Comparison of ENCODE assay signal across 2 cellular contexts in genomic region chr12:124434951-124435805, GRCh38.
TF ChIP-seq lines count a peak whose summit lies in the region.

No MANE protein-coding gene starts in this region.

TF ChIP-seq in SK-N-SH, 30 proteins besides CTCF, POLR2A, EP300 and RAD21 (continued from another document):
- TF ChIP-seq USF1 (IDR thresholded peaks at IDR 0.05; ENCODE audit: borderline replicate concordance, low read depth) (no peak), MAX (IDR thresholded peaks at IDR 0.05; ENCODE audit: low read depth) (no peak), GABPA (IDR thresholded peaks at IDR 0.05; ENCODE audit: low read depth) (no peak), EZH2phosphoT487 (IDR thresholded peaks at IDR 0.05; ENCODE audit: borderline replicate concordance, low read depth) (no peak), TCF12 (IDR thresholded peaks at IDR 0.05) (no peak), YY1 (IDR thresholded peaks at IDR 0.05; ENCODE audit: low read depth) (no peak), IRF3 (IDR thresholded peaks at IDR 0.05; ENCODE audit: low read depth, low read length) (no peak)
- TF ChIP-seq, protein P1, sequence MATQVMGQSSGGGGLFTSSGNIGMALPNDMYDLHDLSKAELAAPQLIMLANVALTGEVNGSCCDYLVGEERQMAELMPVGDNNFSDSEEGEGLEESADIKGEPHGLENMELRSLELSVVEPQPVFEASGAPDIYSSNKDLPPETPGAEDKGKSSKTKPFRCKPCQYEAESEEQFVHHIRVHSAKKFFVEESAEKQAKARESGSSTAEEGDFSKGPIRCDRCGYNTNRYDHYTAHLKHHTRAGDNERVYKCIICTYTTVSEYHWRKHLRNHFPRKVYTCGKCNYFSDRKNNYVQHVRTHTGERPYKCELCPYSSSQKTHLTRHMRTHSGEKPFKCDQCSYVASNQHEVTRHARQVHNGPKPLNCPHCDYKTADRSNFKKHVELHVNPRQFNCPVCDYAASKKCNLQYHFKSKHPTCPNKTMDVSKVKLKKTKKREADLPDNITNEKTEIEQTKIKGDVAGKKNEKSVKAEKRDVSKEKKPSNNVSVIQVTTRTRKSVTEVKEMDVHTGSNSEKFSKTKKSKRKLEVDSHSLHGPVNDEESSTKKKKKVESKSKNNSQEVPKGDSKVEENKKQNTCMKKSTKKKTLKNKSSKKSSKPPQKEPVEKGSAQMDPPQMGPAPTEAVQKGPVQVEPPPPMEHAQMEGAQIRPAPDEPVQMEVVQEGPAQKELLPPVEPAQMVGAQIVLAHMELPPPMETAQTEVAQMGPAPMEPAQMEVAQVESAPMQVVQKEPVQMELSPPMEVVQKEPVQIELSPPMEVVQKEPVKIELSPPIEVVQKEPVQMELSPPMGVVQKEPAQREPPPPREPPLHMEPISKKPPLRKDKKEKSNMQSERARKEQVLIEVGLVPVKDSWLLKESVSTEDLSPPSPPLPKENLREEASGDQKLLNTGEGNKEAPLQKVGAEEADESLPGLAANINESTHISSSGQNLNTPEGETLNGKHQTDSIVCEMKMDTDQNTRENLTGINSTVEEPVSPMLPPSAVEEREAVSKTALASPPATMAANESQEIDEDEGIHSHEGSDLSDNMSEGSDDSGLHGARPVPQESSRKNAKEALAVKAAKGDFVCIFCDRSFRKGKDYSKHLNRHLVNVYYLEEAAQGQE (IDR thresholded peaks at IDR 0.05; ENCODE audit: low read depth, low read length), result no peak

TF ChIP-seq in SK-N-SH treated with all-trans-retinoic acid at 6 μM for 48 hours, 23 proteins besides CTCF, POLR2A, EP300 and RAD21 (continued from another document):
- TF ChIP-seq PATZ1 (CRISPR knock-in tag; IDR thresholded peaks at IDR 0.05; ENCODE audit: borderline replicate concordance) (no peak), TOX (CRISPR knock-in tag; IDR thresholded peaks at IDR 0.05; ENCODE audit: borderline replicate concordance) (no peak)
